ENCODE assay signal across 11 cellular contexts in genomic region chr7:2876031-2876862, GRCh38. TPM values are rescaled to one million over a fixed set of nuclear protein-coding genes. Genes with fewer than 3 reads are reported as not detected.
DNase-seq lines count a peak whose midpoint lies in the region; TF ChIP-seq lines count a peak whose summit lies in the region.
"Had no signal": no experiment of that assay in that cellular context is flagged by ENCODE, and none has a peak within 500 bp of the region (broad histone marks: within the 10 kb centered on the region; RNA-seq: fewer than 3 reads in every experiment).

No MANE protein-coding gene starts in this region.

- H3K27ac Mint-ChIP-seq in brain, result peak overlapping the region in 3 of 5 experiments; percentile 72 to 83 (median 82)
- H3K27ac Mint-ChIP-seq: activated CD4-positive, alpha-beta T cell treated with anti-CD3 and anti-CD28 coated beads, Interleukin-2, amount 10 ng/mL, durations not matched to agents 24 days and 14 days had no signal

- no peak overlapping the region for H3K27ac ChIP-seq in mesendoderm (ENCODE audit: low read depth, low read length)

- H2BK120ac ChIP-seq in mesendoderm (ENCODE audit: low read depth, low read length), result no peak overlapping the region

- no peak overlapping the region for H3K4me3 ChIP-seq in mesendoderm (ENCODE audit: low read length)

- H3K9me3 Mint-ChIP-seq in brain, result peaks cover 0 to 6% (median 0%) of the 10 kb centered on the region in 5 experiments
- H3K9me3 Mint-ChIP-seq: activated CD4-positive, alpha-beta T cell treated with anti-CD3 and anti-CD28 coated beads, Interleukin-2, amount 10 ng/mL, durations not matched to agents 24 days and 14 days; memory B cell had no signal

- no peaks in the 10 kb centered on the region for H3K27me3 ChIP-seq in mesendoderm (ENCODE audit: insufficient read depth, low read length, poor library complexity)

- no peak for TF ChIP-seq CTCF in brain (conservative IDR thresholded peaks at IDR 0.05)

- no peaks in the 10 kb centered on the region for H3K4me1 ChIP-seq in mesendoderm (ENCODE audit: control insufficient read depth, low read depth, low read length)

- H2BK15ac ChIP-seq in mesendoderm (replicated peaks; ENCODE audit: low read depth), result no peak overlapping the region

- H3K27me3 Mint-ChIP-seq in brain, result peaks cover 7% of the 10 kb centered on the region
- H3K27me3 Mint-ChIP-seq: activated CD4-positive, alpha-beta T cell treated with anti-CD3 and anti-CD28 coated beads, Interleukin-2, amount 10 ng/mL, durations not matched to agents 24 days and 14 days; memory B cell had no signal

- no peak overlapping the region for H4K8ac ChIP-seq in mesendoderm (ENCODE audit: low read depth, low read length)

- H3K79me1 ChIP-seq in mesendoderm (ENCODE audit: low read length), result no peaks in the 10 kb centered on the region

- no CpG with 5 or more reads among the region's 25 CpGs for WGBS in mesendoderm (ENCODE audit: extremely low coverage, insufficient coverage, low lambda C conversion rate)

- no peak overlapping the region for H3K9ac ChIP-seq in mesendoderm (ENCODE audit: low read length)

- DNase-seq in COR-L47 (lab: John Stamatoyannopoulos, UW) (peak; percentile 88), NCI-H1417 (lab: John Stamatoyannopoulos, UW) (peak in 2 of 3 experiments; percentile 87 to 93), mesendoderm (peak; percentile 47), NCI-H187 treated with DMSO at 0.1 percent for 48 hours (lab: John Stamatoyannopoulos, UW) (no peak), CD1c-positive myeloid dendritic cell (ENCODE audit: extremely low spot score) (no peak), superior temporal gyrus (ENCODE audit: extremely low spot score) (no peak)
- DNase-seq in activated CD4-positive, alpha-beta T cell treated with anti-CD3 and anti-CD28 coated beads, Interleukin-2, amount 50 U/mL, for 1 hour, result no peak
- DNase-seq: activated CD4-positive, alpha-beta T cell treated with anti-CD3 and anti-CD28 coated beads, Interleukin-2, amount 10 ng/mL, durations not matched to agents 24 days and 14 days; MV-4-11 had no signal

- no peak overlapping the region for H4K5ac ChIP-seq in mesendoderm (ENCODE audit: low read length)

- H3K18ac ChIP-seq in mesendoderm (ENCODE audit: low read length), result no peak overlapping the region

- H3K36me3 ChIP-seq in mesendoderm (ENCODE audit: control insufficient read depth, insufficient read depth, low read length), result no peaks in the 10 kb centered on the region

- no peak overlapping the region for H3K4ac ChIP-seq in mesendoderm (ENCODE audit: low read depth, low read length)

- no peak overlapping the region for H3K56ac ChIP-seq in mesendoderm (ENCODE audit: low read length)

- peaks cover 67% of the 10 kb centered on the region for H3K4me1 Mint-ChIP-seq in brain

- no peak overlapping the region for H3K4me2 ChIP-seq in mesendoderm (ENCODE audit: low read length)

- H3K4me3 Mint-ChIP-seq in brain, result no peak overlapping the region
- H3K4me3 Mint-ChIP-seq: activated CD4-positive, alpha-beta T cell treated with anti-CD3 and anti-CD28 coated beads, Interleukin-2, amount 10 ng/mL, durations not matched to agents 24 days and 14 days; memory B cell had no signal

- H3K36me3 Mint-ChIP-seq in brain, result no peaks in the 10 kb centered on the region
- H3K36me3 Mint-ChIP-seq: memory B cell had no signal

- no peak overlapping the region for H3K23ac ChIP-seq in mesendoderm (ENCODE audit: low read length)

- no peaks in the 10 kb centered on the region for H3K79me2 ChIP-seq in mesendoderm (ENCODE audit: control insufficient read depth, insufficient read depth, low read length)

- no peak overlapping the region for H2AK5ac ChIP-seq in mesendoderm (ENCODE audit: low read length)

- H2BK5ac ChIP-seq in mesendoderm (ENCODE audit: low read length), result no peak overlapping the region

RNA-seq across cellular contexts. Expression of gene GNA12, which starts 32.1 kb away (rescaled TPM):
- 68.0 TPM for polyA plus RNA-seq in brain (ENCODE audit: insufficient read depth, low read depth, low replicate concordance)
- 46.1 TPM for polyA plus RNA-seq in mesendoderm (2013, experiment 1 of 2)
- 47.4 TPM for polyA plus RNA-seq in mesendoderm (2013, experiment 2 of 2)

Comparison
In these comparisons a context has a peak if more than half of its experiments do, and no peak if none do; other contexts are left out.
1. DNase-seq: peak in COR-L47 (single experiment), NCI-H1417 (2 of 3) and mesendoderm (single experiment); none in activated CD4-positive, alpha-beta T cell treated with anti-CD3 and anti-CD28 coated beads, Interleukin-2, amount 50 U/mL, for 1 hour (single experiment), NCI-H187 treated with DMSO at 0.1 percent for 48 hours (single experiment), CD1c-positive myeloid dendritic cell (single experiment) and superior temporal gyrus (single experiment).